In genomic region chr10:132151286-132151950, GRCh38 we compare ENCODE assay signal across 15 cellular contexts. TPM values are rescaled to one million over a fixed set of nuclear protein-coding genes. Genes with fewer than 3 reads are reported as not detected.
DNase-seq lines count a peak whose midpoint lies in the region; ATAC-seq, FAIRE-seq and TF ChIP-seq lines count a peak whose summit lies in the region.
"Had no signal": no experiment of that assay in that cellular context is flagged by ENCODE, and none has a peak within 500 bp of the region (broad histone marks: within the 10 kb centered on the region; RNA-seq: fewer than 3 reads in every experiment).

No MANE protein-coding gene starts in this region.

- H3K4me3 ChIP-seq in RWPE2 (ENCODE audit: severe bottlenecking) (no peak overlapping the region), kidney (ENCODE audit: low read length in 2 of 2) (no peak overlapping the region), psoas muscle (no peak overlapping the region)
- H3K4me3 ChIP-seq: GM23338 had no signal

- H3K36me3 ChIP-seq in RWPE2 (ENCODE audit: low read depth) (no peaks in the 10 kb centered on the region), kidney (ENCODE audit: control insufficient read depth in 1 of 2, insufficient read depth in 2 of 2, low read length in 2 of 2) (no peaks in the 10 kb centered on the region), psoas muscle (ENCODE audit: insufficient read depth in 1 of 2, low read depth in 1 of 2) (peaks cover 0 to 6% of the 10 kb centered on the region in 2 donors)

- FAIRE-seq in kidney (lab: Jason Lieb, UNC), result no peak
- FAIRE-seq: A204.1, GM12891 had no signal

- TF ChIP-seq CTCF in RWPE2 (IDR thresholded peaks at IDR 0.05; ENCODE audit: poor library complexity, severe bottlenecking) (no peak), kidney (IDR thresholded peaks at IDR 0.05; ENCODE audit: borderline replicate concordance, extremely low read depth, insufficient read depth) (no peak), psoas muscle (IDR thresholded peaks at IDR 0.05) (no peak)

- H3K4me1 ChIP-seq in RWPE2 (ENCODE audit: insufficient read depth, poor library complexity, severe bottlenecking) (no peaks in the 10 kb centered on the region), kidney (ENCODE audit: control insufficient read depth in 1 of 2, insufficient read depth in 1 of 2, low read depth in 1 of 2, low read length in 2 of 2) (no peaks in the 10 kb centered on the region), psoas muscle (no peaks in the 10 kb centered on the region)

- H3K27ac ChIP-seq in RWPE2 (ENCODE audit: poor library complexity, severe bottlenecking) (no peak overlapping the region), kidney (ENCODE audit: low read depth in 2 of 2, low read length in 2 of 2) (no peak overlapping the region), psoas muscle (no peak overlapping the region)

- no peak overlapping the region for H3K9ac ChIP-seq in kidney (ENCODE audit: low read length in 2 of 2)

- H3K27me3 ChIP-seq in RWPE2 (ENCODE audit: insufficient read depth, poor library complexity, severe bottlenecking) (no peaks in the 10 kb centered on the region), psoas muscle (ENCODE audit: insufficient read depth in 3 of 3, low read length in 2 of 3) (no peaks in the 10 kb centered on the region)

- DNase-seq in cardiac septum (ENCODE audit: low spot score), result peak; percentile 63
- no peak for DNase-seq in left cardiac atrium
- peak; percentile 19 for DNase-seq in RWPE2 (ENCODE audit: low spot score)
- DNase-seq in kidney, result peak; percentile 45
- DNase-seq in psoas muscle, result peak; percentile 4 to 23
- no peak for DNase-seq in T-helper 9 cell
- no peak for DNase-seq in NCI-H1436 treated with DMSO at 0.1 percent for 48 hours (lab: John Stamatoyannopoulos, UW)
- DNase-seq: C1 segment of cervical spinal cord; CD4-positive, alpha-beta memory T cell; DMS79; H7 had no signal

- 92 to 95% (median 94%) methylated on average over 3 of the region's 3 CpGs for WGBS in psoas muscle, 3 donors

- intact Hi-C loops in cardiac septum (cut with DNase I), result no loop called here
- intact Hi-C loops in left cardiac atrium (cut with DNase I), result no loop called here
- intact Hi-C loops in kidney (cut with DNase I), result no loop called here
- intact Hi-C loops in psoas muscle (cut with DNase I), result no loop called here

- ATAC-seq in left cardiac atrium (no peak), RWPE2 (ENCODE audit: low read depth) (no peak), psoas muscle (no peak), HG03354 (IDR thresholded peaks at IDR 0.05; ENCODE audit: poor library complexity, severe bottlenecking, unreplicated experiment) (no peak)
- ATAC-seq: GM23338 had no signal

- H3K9me3 ChIP-seq in RWPE2 (ENCODE audit: severe bottlenecking) (no peaks in the 10 kb centered on the region), kidney (ENCODE audit: control insufficient read depth in 1 of 2, low read length in 2 of 2) (no peaks in the 10 kb centered on the region), psoas muscle (no peaks in the 10 kb centered on the region)

RNA-seq across cellular contexts. Expression of gene DPYSL4, which starts 35.3 kb away (rescaled TPM):
- 55.4 TPM for total RNA-seq in cardiac septum
- total RNA-seq in left cardiac atrium, result 1 to 10 TPM; 1.4 to 9.9 TPM
- 0.60 TPM for total RNA-seq in kidney
- polyA plus RNA-seq in kidney (ENCODE audit: insufficient read depth, low read depth, low replicate concordance), result not detected
- total RNA-seq in psoas muscle, result 1 to 10 TPM in 1 of 4 donors, under 1 TPM in 3; 0.82 to 1.4 (median 0.85) TPM
- polyA plus RNA-seq in psoas muscle, result under 1 TPM; 0.30 to 0.39 (median 0.36) TPM

Comparison
In these comparisons a context has a peak if more than half of its experiments do, and no peak if none do; other contexts are left out.
1. DNase-seq: peak in cardiac septum (single experiment), RWPE2 (single experiment), kidney (single experiment) and psoas muscle (2 of 2); none in left cardiac atrium (single experiment), T-helper 9 cell (single experiment) and NCI-H1436 treated with DMSO at 0.1 percent for 48 hours (single experiment).